ENCODE assay signal across 11 cellular contexts in the genomic region with DNA sequence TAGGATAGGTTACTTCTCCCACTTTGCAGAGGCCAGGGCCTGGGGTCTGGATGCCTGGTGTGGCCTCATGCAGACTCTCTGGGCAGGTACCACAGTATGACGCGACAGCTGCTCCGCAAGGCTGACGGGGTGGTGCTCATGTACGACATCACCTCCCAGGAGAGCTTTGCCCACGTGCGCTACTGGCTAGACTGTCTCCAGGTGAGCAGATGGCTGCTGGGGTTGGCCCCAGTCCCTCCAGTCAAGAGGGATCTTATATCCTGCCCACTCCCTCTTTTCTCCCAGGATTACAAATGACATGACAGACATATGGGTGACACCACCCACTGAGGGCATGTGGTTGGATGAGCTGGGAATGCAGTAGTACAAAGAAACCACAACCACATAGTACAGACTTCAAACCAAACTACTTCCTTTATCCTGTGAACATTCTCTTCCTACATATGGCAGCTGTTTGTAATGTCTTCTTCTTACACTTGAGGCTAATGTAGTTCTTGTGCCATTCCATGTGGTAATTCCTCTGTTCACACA. TPM values are rescaled to one million over a fixed set of nuclear protein-coding genes. Genes with fewer than 3 reads are reported as not detected.
DNase-seq lines count a peak whose midpoint lies in the region; TF ChIP-seq lines count a peak whose summit lies in the region.
"Had no signal": no experiment of that assay in that cellular context is flagged by ENCODE, and none has a peak within 500 bp of the region (broad histone marks: within the 10 kb centered on the region; RNA-seq: fewer than 3 reads in every experiment).

No MANE protein-coding gene starts in this region.

- peaks cover 34% of the 10 kb centered on the region for H3K4me1 Mint-ChIP-seq in endothelial cell (ENCODE audit: unreplicated experiment)

- H3K4me3 Mint-ChIP-seq in endothelial cell (ENCODE audit: unreplicated experiment) = no peak overlapping the region

- TF ChIP-seq CTCF in AG10803 (conservative IDR thresholded peaks at IDR 0.05; ENCODE audit: low read length) (no peak), endothelial cell (IDR thresholded peaks at IDR 0.05; ENCODE audit: unreplicated experiment) (no peak)

- H3K27ac Mint-ChIP-seq in endothelial cell (ENCODE audit: unreplicated experiment) = peak overlapping the region; percentile 5

- H3K9me3 Mint-ChIP-seq in endothelial cell (ENCODE audit: unreplicated experiment) = no peaks in the 10 kb centered on the region

- no peaks in the 10 kb centered on the region for H3K36me3 Mint-ChIP-seq in endothelial cell (ENCODE audit: low read depth, unreplicated experiment)

- no peak overlapping the region for H3K4me3 ChIP-seq in AG10803 (ENCODE audit: low read length)

- peaks cover 2% of the 10 kb centered on the region for H3K27me3 Mint-ChIP-seq in endothelial cell (ENCODE audit: unreplicated experiment)

- DNase-seq in AG10803 (ENCODE audit: low read depth) (peak; percentile 69), GF-D8 (lab: John Stamatoyannopoulos, UW) (peak; percentile 23), NCI-H82 (lab: John Stamatoyannopoulos, UW) (peak; percentile 82), endothelial cell (ENCODE audit: low spot score) (no peak), cerebellar cortex (ENCODE audit: low spot score) (no peak), amniotic stem cell (lab: John Stamatoyannopoulos, UW) (no peak)
- DNase-seq in effector CD8-positive, alpha-beta T cell (lab: John Stamatoyannopoulos, UW) = no peak
- DNase-seq in activated CD4-positive, alpha-beta T cell treated with anti-CD3 and anti-CD28 coated beads, Interleukin-2, amount 50 U/mL, for 4 hours = no peak
- DNase-seq: central memory CD4-positive, alpha-beta T cell; GOT3; Karpas-422 had no signal

RNA-seq across cellular contexts. Expression of gene RAB44, which starts 29.9 kb away (rescaled TPM):
- total RNA-seq in endothelial cell (ENCODE audit: unreplicated experiment) = not detected

RNA-seq across cellular contexts. Expression of gene CDKN1A, which starts 49.0 kb away (rescaled TPM):
- 48.4 TPM for total RNA-seq in endothelial cell (ENCODE audit: unreplicated experiment)

Comparison
In these comparisons a context has a peak if more than half of its experiments do, and no peak if none do; other contexts are left out.
1. DNase-seq: peak in AG10803 (single experiment), GF-D8 (single experiment) and NCI-H82 (single experiment); none in endothelial cell (single experiment), effector CD8-positive, alpha-beta T cell (single experiment), cerebellar cortex (single experiment), activated CD4-positive, alpha-beta T cell treated with anti-CD3 and anti-CD28 coated beads, Interleukin-2, amount 50 U/mL, for 4 hours (0 of 2) and amniotic stem cell (single experiment).